16 cellular contexts compared by ENCODE assay signal in genomic region chr1:220817907-220818306, GRCh38. TPM values are rescaled to one million over a fixed set of nuclear protein-coding genes. Genes with fewer than 3 reads are reported as not detected.
DNase-seq lines count a peak whose midpoint lies in the region; ATAC-seq and TF ChIP-seq lines count a peak whose summit lies in the region.
"Had no signal": no experiment of that assay in that cellular context is flagged by ENCODE, and none has a peak within 500 bp of the region (broad histone marks: within the 10 kb centered on the region; RNA-seq: fewer than 3 reads in every experiment).

No MANE protein-coding gene starts in this region.

- H3K4me3 ChIP-seq in BJ (ENCODE audit: low read depth, low read length) (no peak overlapping the region), gastroesophageal sphincter (no peak overlapping the region), gastrocnemius medialis (no peak overlapping the region)
- H3K4me3 ChIP-seq: upper lobe of left lung had no signal

- H3K4me1 ChIP-seq in gastroesophageal sphincter (peaks cover 8 to 60% (median 29%) of the 10 kb centered on the region in 3 donors), gastrocnemius medialis (peaks cover 0 to 12% of the 10 kb centered on the region in 2 donors)

- intact Hi-C loops in gastrocnemius medialis (cut with DNase I; ENCODE audit: low total_unique reads): no loop called here

- H3K27me3 ChIP-seq in BJ (ENCODE audit: control insufficient read depth, insufficient read depth, low read length) (peaks cover 4% of the 10 kb centered on the region), gastroesophageal sphincter (no peaks in the 10 kb centered on the region), gastrocnemius medialis (no peaks in the 10 kb centered on the region)
- H3K27me3 ChIP-seq: brain microvascular endothelial cell, upper lobe of left lung had no signal

- in situ Hi-C loops in gastrocnemius medialis (cut with MboI; ENCODE audit: low sequenced_read_pairs in 4 of 4): loop anchor here in 3 of 4 donors (10.0 to 25.0 kb wide), 3 partner anchors 57 to 619 kb away; partner anchors contain the start of gene HLX (in 1 of the 3)

- no peak for TF ChIP-seq EP300 in gastroesophageal sphincter (IDR thresholded peaks at IDR 0.05)

- H3K36me3 ChIP-seq in BJ (ENCODE audit: control insufficient read depth, insufficient read depth, low read length) (no peaks in the 10 kb centered on the region), gastroesophageal sphincter (peaks cover 0 to 10% of the 10 kb centered on the region in 2 donors), gastrocnemius medialis (no peaks in the 10 kb centered on the region)
- H3K36me3 ChIP-seq: brain microvascular endothelial cell had no signal

- no peaks in the 10 kb centered on the region for H3K9me3 ChIP-seq in gastroesophageal sphincter
- H3K9me3 ChIP-seq in gastrocnemius medialis: no peaks in the 10 kb centered on the region
- H3K9me3 ChIP-seq: upper lobe of left lung had no signal

- ATAC-seq in gastroesophageal sphincter: peak; percentile 71
- ATAC-seq in gastrocnemius medialis: peak; percentile 37 to 73

- TF ChIP-seq CTCF in BJ (IDR thresholded peaks at IDR 0.05; ENCODE audit: insufficient read depth, low read depth, low read length) (no peak), gastroesophageal sphincter (IDR thresholded peaks at IDR 0.05) (no peak), gastrocnemius medialis (IDR thresholded peaks at IDR 0.05 in 4 of 5, conservative IDR thresholded peaks at IDR 0.05 in 1 of 5) (no peak)

- DNase-seq in BJ (ENCODE audit: low read depth): peak; percentile 76
- peak; percentile 34 for DNase-seq in MV-4-11 (lab: John Stamatoyannopoulos, UW)
- DNase-seq in gastrocnemius medialis: peak in 1 of 2 donors; percentile 25
- no peak for DNase-seq in NCI-H524 treated with DMSO at 0.1 percent for 48 hours (lab: John Stamatoyannopoulos, UW)
- DNase-seq in nucleus accumbens (lab: John Stamatoyannopoulos, UW): no peak
- no peak for DNase-seq in NCI-H1694 treated with DMSO at 0.1 percent for 48 hours (lab: John Stamatoyannopoulos, UW)
- no peak for DNase-seq in activated CD8-positive, alpha-beta memory T cell treated with anti-CD3 and anti-CD28 coated beads, Interleukin-2, amount 50 U/mL, for 4 hours
- DNase-seq: activated CD4-positive, alpha-beta T cell treated with anti-CD3 and anti-CD28 coated beads for 4 hours; activated naive CD4-positive, alpha-beta T cell treated with anti-CD3 and anti-CD28 coated beads for 36 hours; activated T-cell treated with anti-CD3 and anti-CD28 coated beads for 4 hours; brain microvascular endothelial cell; NCI-H1436 treated with DMSO at 0.1 percent for 48 hours; NCI-H345; stimulated activated CD4-positive, alpha-beta T cell treated with anti-CD3 and anti-CD28 coated beads, Interleukin-4, amount 100 ng/mL, for 1 hour; upper lobe of left lung had no signal

- CTCF ChIA-PET in BJ (lab: Yijun Ruan, JAX): interaction anchor here (0.8 to 2.4 kb wide), 3 partner anchors 56 to 1637 kb away, joined by 3 to 8 read pairs (median 3); no protein-coding TSS in a partner anchor

- 50% methylated on average over 1 of the region's 1 CpG; no CpG with 5 or more reads in 1 of the 2 donors for WGBS in gastroesophageal sphincter (ENCODE audit: low coverage in 1 of 2), 2 donors

- H3K27ac ChIP-seq in gastroesophageal sphincter (peak overlapping the region; percentile 74 to 85 (median 82)), gastrocnemius medialis (peak overlapping the region in 1 of 4 donors; percentile 1)
- H3K27ac ChIP-seq: brain microvascular endothelial cell had no signal

- TF ChIP-seq POLR2A in gastroesophageal sphincter (IDR thresholded peaks at IDR 0.05): no peak
- TF ChIP-seq POLR2A in gastrocnemius medialis (IDR thresholded peaks at IDR 0.05): no peak

- POLR2A ChIA-PET in BJ (lab: Charles Lee): no interaction called here

RNA-seq across cellular contexts. Expression of gene MTARC1, which starts 31.2 kb away (rescaled TPM):
- polyA plus RNA-seq in BJ (2011; rRNA removed): 0.72 and 1.0 TPM in 2 replicates
- polyA minus RNA-seq in BJ (2011; rRNA and poly(A)+ RNA removed): 0.36 and 0.47 TPM in 2 replicates
- total RNA-seq in gastroesophageal sphincter: 1 to 10 TPM; 3.7 to 8.1 (median 5.4) TPM
- 1 to 10 TPM; 1.2 to 2.9 (median 1.3) TPM for total RNA-seq in gastrocnemius medialis
- total RNA-seq: activated naive CD4-positive, alpha-beta T cell treated with anti-CD3 and anti-CD28 coated beads for 36 hours had no signal

Comparison
In these comparisons a context has a peak if more than half of its experiments do, and no peak if none do; other contexts are left out.
1. DNase-seq: peak in BJ (single experiment) and MV-4-11 (single experiment); none in NCI-H524 treated with DMSO at 0.1 percent for 48 hours (single experiment), nucleus accumbens (0 of 56), NCI-H1694 treated with DMSO at 0.1 percent for 48 hours (single experiment) and activated CD8-positive, alpha-beta memory T cell treated with anti-CD3 and anti-CD28 coated beads, Interleukin-2, amount 50 U/mL, for 4 hours (single experiment).